In the genomic region with DNA sequence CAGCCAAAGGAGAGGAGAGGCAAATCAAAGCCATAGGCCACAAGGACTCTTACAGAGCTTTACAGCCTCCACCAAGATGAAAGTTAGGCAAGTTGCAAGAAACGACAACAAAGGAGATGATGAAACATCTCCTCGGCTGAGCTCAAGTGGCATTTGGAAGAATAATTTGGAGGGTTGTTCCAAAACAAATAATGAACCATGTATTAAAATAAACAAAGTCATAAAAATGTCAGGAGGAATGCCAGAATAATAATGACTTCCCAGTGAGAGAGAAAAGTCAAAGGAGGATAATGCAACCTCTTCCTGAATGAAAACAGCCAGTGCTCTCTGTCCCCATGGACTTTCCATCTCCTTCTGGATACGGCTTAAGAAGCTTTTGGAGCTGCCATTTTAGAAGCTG, we compare ENCODE assay signal across 11 cellular contexts.
DNase-seq lines count a peak whose midpoint lies in the region; TF ChIP-seq lines count a peak whose summit lies in the region.
"Had no signal": no experiment of that assay in that cellular context is flagged by ENCODE, and none has a peak within 500 bp of the region (broad histone marks: within the 10 kb centered on the region; RNA-seq: fewer than 3 reads in every experiment).

No MANE protein-coding gene starts in this region.

- no peaks in the 10 kb centered on the region for H3K9me2 ChIP-seq in GM23248 (ENCODE audit: insufficient read depth)

- no peak overlapping the region for H3K4me3 Mint-ChIP-seq in mesothelial cell of epicardium
- H3K4me3 Mint-ChIP-seq: CD4-positive, alpha-beta memory T cell; central memory CD8-positive, alpha-beta T cell had no signal

- intact Hi-C loops in cardiac septum (cut with DNase I): no loop called here

- peaks cover 16% of the 10 kb centered on the region for H3K4me1 Mint-ChIP-seq in mesothelial cell of epicardium
- H3K4me1 Mint-ChIP-seq: CD4-positive, alpha-beta memory T cell; central memory CD8-positive, alpha-beta T cell had no signal

- no peaks in the 10 kb centered on the region for H3K9me3 ChIP-seq in GM23248 (ENCODE audit: low read depth)

- no peaks in the 10 kb centered on the region for H3F3A ChIP-seq in GM23248 (ENCODE audit: insufficient read depth)

- H3K4me3 ChIP-seq in GM23248 (no peak overlapping the region), astrocyte of the cerebellum (ENCODE audit: low read depth, low read length) (no peak overlapping the region)

- H3K36me3 Mint-ChIP-seq in mesothelial cell of epicardium: no peaks in the 10 kb centered on the region
- H3K36me3 Mint-ChIP-seq: CD4-positive, alpha-beta memory T cell had no signal

- TF ChIP-seq CTCF in 22Rv1 (IDR thresholded peaks at IDR 0.05) (no peak), astrocyte of the cerebellum (IDR thresholded peaks at IDR 0.05; ENCODE audit: low read depth, low read length, missing control alignments) (no peak), mesothelial cell of epicardium (IDR thresholded peaks at IDR 0.05; ENCODE audit: unreplicated experiment) (no peak)

- H3K79me2 ChIP-seq in GM23248 (ENCODE audit: insufficient read depth): no peaks in the 10 kb centered on the region

- in situ Hi-C loops in GM23248 (cut with MboI) (no loop called here), astrocyte of the cerebellum (cut with HindIII; ENCODE audit: low sequenced_read_pairs) (no loop called here)

- H3K9ac ChIP-seq in GM23248: no peak overlapping the region

- H3K9me3 Mint-ChIP-seq in mesothelial cell of epicardium: no peaks in the 10 kb centered on the region
- H3K9me3 Mint-ChIP-seq: central memory CD8-positive, alpha-beta T cell had no signal

- WGBS in GM23248 (ENCODE audit: low coverage in 1 of 2, low lambda C conversion rate in 2 of 2, missing lambda C conversion rate in 2 of 2), 2 experiments: 4 to 6% methylated on average over 3 of the region's 3 CpGs

- peak overlapping the region; percentile 73 for H3K27ac ChIP-seq in 22Rv1
- H3K27ac ChIP-seq in GM23248: no peak overlapping the region

- peaks cover 5% of the 10 kb centered on the region for H3K4me1 ChIP-seq in GM23248 (ENCODE audit: insufficient read depth)

- H3K27me3 ChIP-seq in GM23248 (replicated peaks; ENCODE audit: insufficient read depth): 0 out of 2 replicates have a peak, but pooled peaks cover 12% of the 10 kb centered on the region

- no peak overlapping the region for H3K27ac Mint-ChIP-seq in mesothelial cell of epicardium
- H3K27ac Mint-ChIP-seq: CD4-positive, alpha-beta memory T cell had no signal

- no peaks in the 10 kb centered on the region for H3K27me3 Mint-ChIP-seq in mesothelial cell of epicardium (ENCODE audit: low read depth)
- H3K27me3 Mint-ChIP-seq: CD4-positive, alpha-beta memory T cell; central memory CD8-positive, alpha-beta T cell had no signal

- DNase-seq in GM23248: peak; percentile 71
- peak; percentile 57 for DNase-seq in astrocyte of the cerebellum (ENCODE audit: low read depth)
- peak; percentile 52 for DNase-seq in left kidney (ENCODE audit: low read depth, low spot score)
- no peak for DNase-seq in NCI-H1694 treated with DMSO at 0.1 percent for 48 hours (lab: John Stamatoyannopoulos, UW)
- no peak for DNase-seq in NCI-H82 (lab: John Stamatoyannopoulos, UW)
- DNase-seq in cardiac septum (ENCODE audit: low spot score): no peak
- DNase-seq in mesothelial cell of epicardium (ENCODE audit: low spot score in 2 of 2, unreplicated experiment in 2 of 2): no peak
- DNase-seq: CD4-positive, alpha-beta memory T cell; NCI-H1048 had no signal

- H3K36me3 ChIP-seq in GM23248 (ENCODE audit: low read depth): no peaks in the 10 kb centered on the region

- H2AFZ ChIP-seq in GM23248: peak overlapping the region; percentile 62

- no peak overlapping the region for H3K4me2 ChIP-seq in GM23248 (ENCODE audit: unreplicated experiment)

- no peaks in the 10 kb centered on the region for H4K20me1 ChIP-seq in GM23248 (ENCODE audit: insufficient read depth)

Comparison
In these comparisons a context has a peak if more than half of its experiments do, and no peak if none do; other contexts are left out.
1. DNase-seq: peak in GM23248 (single experiment), astrocyte of the cerebellum (single experiment) and left kidney (single experiment); none in NCI-H1694 treated with DMSO at 0.1 percent for 48 hours (single experiment), NCI-H82 (single experiment), cardiac septum (single experiment) and mesothelial cell of epicardium (0 of 2).